1 cellular context compared by ENCODE assay signal in the genomic region with DNA sequence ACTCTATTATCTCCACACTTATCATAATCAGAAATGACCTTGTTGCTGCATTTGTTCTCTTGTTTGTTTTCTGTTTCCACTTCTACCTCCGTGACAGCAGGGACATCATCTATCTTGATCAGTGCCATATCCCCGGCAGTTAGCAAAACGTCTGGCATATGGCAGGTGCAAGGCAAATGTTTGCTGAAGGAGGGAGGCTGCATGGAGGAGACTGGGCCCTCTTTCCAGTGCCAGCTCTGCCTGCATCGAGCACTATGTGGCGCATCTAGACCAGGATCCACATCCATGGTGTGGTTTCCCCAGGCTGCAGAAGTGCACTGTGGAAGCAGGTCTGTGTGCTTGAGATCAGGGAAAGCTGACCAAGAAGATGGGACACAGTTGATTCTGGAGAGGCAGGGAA.
TF ChIP-seq lines count a peak whose summit lies in the region.

No MANE protein-coding gene starts in this region.

TF ChIP-seq in HEK293, 187 proteins besides CTCF, POLR2A, EP300 and RAD21:
- TF ChIP-seq, protein P1, sequence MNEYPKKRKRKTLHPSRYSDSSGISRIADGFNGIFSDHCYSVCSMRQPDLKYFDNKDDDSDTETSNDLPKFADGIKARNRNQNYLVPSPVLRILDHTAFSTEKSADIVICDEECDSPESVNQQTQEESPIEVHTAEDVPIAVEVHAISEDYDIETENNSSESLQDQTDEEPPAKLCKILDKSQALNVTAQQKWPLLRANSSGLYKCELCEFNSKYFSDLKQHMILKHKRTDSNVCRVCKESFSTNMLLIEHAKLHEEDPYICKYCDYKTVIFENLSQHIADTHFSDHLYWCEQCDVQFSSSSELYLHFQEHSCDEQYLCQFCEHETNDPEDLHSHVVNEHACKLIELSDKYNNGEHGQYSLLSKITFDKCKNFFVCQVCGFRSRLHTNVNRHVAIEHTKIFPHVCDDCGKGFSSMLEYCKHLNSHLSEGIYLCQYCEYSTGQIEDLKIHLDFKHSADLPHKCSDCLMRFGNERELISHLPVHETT (tag by site-specific recombination; IDR thresholded peaks at IDR 0.05), result no peak
- no peak for TF ChIP-seq GLIS2 (tag by site-specific recombination; IDR thresholded peaks at IDR 0.05)
- TF ChIP-seq, protein P2, sequence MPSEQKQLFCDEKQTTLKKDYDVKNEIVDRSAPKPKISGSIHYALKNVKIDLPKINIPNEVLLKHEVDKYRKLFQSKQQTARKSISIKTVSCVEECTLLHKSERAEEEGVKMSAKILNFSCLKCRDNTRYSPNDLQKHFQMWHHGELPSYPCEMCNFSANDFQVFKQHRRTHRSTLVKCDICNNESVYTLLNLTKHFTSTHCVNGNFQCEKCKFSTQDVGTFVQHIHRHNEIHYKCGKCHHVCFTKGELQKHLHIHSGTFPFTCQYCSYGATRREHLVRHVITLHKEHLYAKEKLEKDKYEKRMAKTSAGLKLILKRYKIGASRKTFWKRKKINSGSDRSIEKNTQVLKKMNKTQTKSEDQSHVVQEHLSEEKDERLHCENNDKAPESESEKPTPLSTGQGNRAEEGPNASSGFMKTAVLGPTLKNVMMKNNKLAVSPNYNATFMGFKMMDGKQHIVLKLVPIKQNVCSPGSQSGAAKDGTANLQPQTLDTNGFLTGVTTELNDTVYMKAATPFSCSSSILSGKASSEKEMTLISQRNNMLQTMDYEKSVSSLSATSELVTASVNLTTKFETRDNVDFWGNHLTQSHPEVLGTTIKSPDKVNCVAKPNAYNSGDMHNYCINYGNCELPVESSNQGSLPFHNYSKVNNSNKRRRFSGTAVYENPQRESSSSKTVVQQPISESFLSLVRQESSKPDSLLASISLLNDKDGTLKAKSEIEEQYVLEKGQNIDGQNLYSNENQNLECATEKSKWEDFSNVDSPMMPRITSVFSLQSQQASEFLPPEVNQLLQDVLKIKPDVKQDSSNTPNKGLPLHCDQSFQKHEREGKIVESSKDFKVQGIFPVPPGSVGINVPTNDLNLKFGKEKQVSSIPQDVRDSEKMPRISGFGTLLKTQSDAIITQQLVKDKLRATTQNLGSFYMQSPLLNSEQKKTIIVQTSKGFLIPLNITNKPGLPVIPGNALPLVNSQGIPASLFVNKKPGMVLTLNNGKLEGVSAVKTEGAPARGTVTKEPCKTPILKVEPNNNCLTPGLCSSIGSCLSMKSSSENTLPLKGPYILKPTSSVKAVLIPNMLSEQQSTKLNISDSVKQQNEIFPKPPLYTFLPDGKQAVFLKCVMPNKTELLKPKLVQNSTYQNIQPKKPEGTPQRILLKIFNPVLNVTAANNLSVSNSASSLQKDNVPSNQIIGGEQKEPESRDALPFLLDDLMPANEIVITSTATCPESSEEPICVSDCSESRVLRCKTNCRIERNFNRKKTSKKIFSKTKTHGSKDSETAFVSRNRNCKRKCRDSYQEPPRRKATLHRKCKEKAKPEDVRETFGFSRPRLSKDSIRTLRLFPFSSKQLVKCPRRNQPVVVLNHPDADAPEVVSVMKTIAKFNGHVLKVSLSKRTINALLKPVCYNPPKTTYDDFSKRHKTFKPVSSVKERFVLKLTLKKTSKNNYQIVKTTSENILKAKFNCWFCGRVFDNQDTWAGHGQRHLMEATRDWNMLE (tag by site-specific recombination; conservative IDR thresholded peaks at IDR 0.05; ENCODE audit: low read depth), result no peak
- no peak for TF ChIP-seq YY1 (tag by site-specific recombination; IDR thresholded peaks at IDR 0.05)
- TF ChIP-seq ZNF529 (tag by site-specific recombination; IDR thresholded peaks at IDR 0.05; ENCODE audit: insufficient replicate concordance), result no peak
- TF ChIP-seq REPIN1 (tag by site-specific recombination; IDR thresholded peaks at IDR 0.05; ENCODE audit: low read depth), result no peak
- no peak for TF ChIP-seq ZNF660 (tag by site-specific recombination; IDR thresholded peaks at IDR 0.05)
- TF ChIP-seq ZNF214 (tag by site-specific recombination; IDR thresholded peaks at IDR 0.05; ENCODE audit: borderline replicate concordance), result no peak
- TF ChIP-seq, protein P3, sequence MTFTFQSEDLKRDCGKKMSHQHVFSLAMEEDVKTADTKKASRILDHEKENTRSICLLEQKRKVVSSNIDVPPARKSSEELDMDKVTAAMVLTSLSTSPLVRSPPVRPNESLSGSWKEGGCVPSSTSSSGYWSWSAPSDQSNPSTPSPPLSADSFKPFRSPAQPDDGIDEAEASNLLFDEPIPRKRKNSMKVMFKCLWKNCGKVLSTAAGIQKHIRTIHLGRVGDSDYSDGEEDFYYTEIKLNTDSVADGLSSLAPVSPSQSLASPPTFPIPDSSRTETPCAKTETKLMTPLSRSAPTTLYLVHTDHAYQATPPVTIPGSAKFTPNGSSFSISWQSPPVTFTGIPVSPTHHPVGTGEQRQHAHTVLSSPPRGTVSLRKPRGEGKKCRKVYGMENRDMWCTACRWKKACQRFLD (tag by site-specific recombination; IDR thresholded peaks at IDR 0.05), result no peak
- no peak for TF ChIP-seq SALL2 (tag by site-specific recombination; IDR thresholded peaks at IDR 0.05; ENCODE audit: borderline replicate concordance)
